In the genomic region with DNA sequence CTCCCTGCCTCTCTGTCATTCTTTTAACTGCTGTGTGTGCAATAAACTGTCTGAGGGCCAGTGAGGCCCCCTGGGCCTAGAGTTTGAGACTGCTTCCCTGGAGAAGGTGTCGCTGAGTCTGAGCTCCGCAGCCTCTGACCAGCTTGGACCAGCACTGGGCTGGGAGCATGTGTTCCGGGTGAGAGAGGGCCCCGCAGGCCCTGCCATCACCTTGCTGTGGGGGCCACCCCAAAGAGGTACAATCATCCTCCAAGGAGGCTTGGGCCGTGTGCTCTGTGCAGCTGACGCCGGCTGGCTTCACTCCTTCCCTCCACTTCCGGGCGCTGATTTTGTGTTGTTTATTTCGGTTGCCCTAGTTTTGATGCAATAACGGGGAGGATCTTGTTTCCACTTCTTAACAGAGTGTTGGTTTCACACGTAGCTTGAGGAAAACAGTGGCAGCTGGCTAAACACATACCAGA, we compare ENCODE assay signal across 12 cellular contexts.
DNase-seq lines count a peak whose midpoint lies in the region; ATAC-seq and TF ChIP-seq lines count a peak whose summit lies in the region.
"Had no signal": no experiment of that assay in that cellular context is flagged by ENCODE, and none has a peak within 500 bp of the region (broad histone marks: within the 10 kb centered on the region; RNA-seq: fewer than 3 reads in every experiment).

No MANE protein-coding gene starts in this region.

- CTCF ChIA-PET in CD8-positive, alpha-beta T cell (lab: Charles Lee) = no interaction called here

- peaks cover 2% of the 10 kb centered on the region for H3K27me3 Mint-ChIP-seq in CD8-positive, alpha-beta T cell (ENCODE audit: low read depth)
- H3K27me3 Mint-ChIP-seq in osteocyte (ENCODE audit: unreplicated experiment) = no peaks in the 10 kb centered on the region
- H3K27me3 Mint-ChIP-seq: B cell had no signal

- H3K27ac Mint-ChIP-seq in CD8-positive, alpha-beta T cell = peak overlapping the region; percentile 19
- H3K27ac Mint-ChIP-seq in osteocyte (ENCODE audit: unreplicated experiment) = no peak overlapping the region
- H3K27ac Mint-ChIP-seq: B cell had no signal

- peak overlapping the region; percentile 12 for H3K27ac ChIP-seq in CD8-positive, alpha-beta T cell (ENCODE audit: low read depth, low read length)
- H3K27ac ChIP-seq: SK-N-MC had no signal

- no peak overlapping the region for H3K4me3 Mint-ChIP-seq in CD8-positive, alpha-beta T cell
- H3K4me3 Mint-ChIP-seq in osteocyte (ENCODE audit: unreplicated experiment) = no peak overlapping the region
- H3K4me3 Mint-ChIP-seq: B cell had no signal

- H3K4me1 Mint-ChIP-seq in CD8-positive, alpha-beta T cell (ENCODE audit: low read depth) = peaks cover 2% of the 10 kb centered on the region
- no peaks in the 10 kb centered on the region for H3K4me1 Mint-ChIP-seq in osteocyte (ENCODE audit: unreplicated experiment)
- H3K4me1 Mint-ChIP-seq: B cell had no signal

- no peaks in the 10 kb centered on the region for H3K36me3 ChIP-seq in CD8-positive, alpha-beta T cell (ENCODE audit: insufficient read depth, low read length)

- ATAC-seq in CD8-positive, alpha-beta T cell = peak; percentile 67
- ATAC-seq in GM21367 (IDR thresholded peaks at IDR 0.05; ENCODE audit: unreplicated experiment) = no peak
- ATAC-seq: esophagus mucosa had no signal

- no peaks in the 10 kb centered on the region for H3K9me3 Mint-ChIP-seq in CD8-positive, alpha-beta T cell
- peaks cover 15% of the 10 kb centered on the region for H3K9me3 Mint-ChIP-seq in osteocyte (ENCODE audit: unreplicated experiment)

- intact Hi-C loops in CD8-positive, alpha-beta T cell (cut with DNase I, micrococcal nuclease) = no loop called here
- intact Hi-C loops in cardiac septum (cut with DNase I) = no loop called here

- H3K9me3 ChIP-seq in CD8-positive, alpha-beta T cell (ENCODE audit: low read length) = no peaks in the 10 kb centered on the region

- H3K36me3 Mint-ChIP-seq in CD8-positive, alpha-beta T cell = no peaks in the 10 kb centered on the region
- no peaks in the 10 kb centered on the region for H3K36me3 Mint-ChIP-seq in osteocyte (ENCODE audit: unreplicated experiment)

- DNase-seq in CD8-positive, alpha-beta T cell = peak in 2 of 7 experiments; percentile 7 to 26
- DNase-seq in NCI-H510A treated with DMSO at 0.1 percent for 48 hours (lab: John Stamatoyannopoulos, UW) = peak; percentile 69
- peak; percentile 59 for DNase-seq in cardiac septum (ENCODE audit: low spot score)
- peak; percentile 60 for DNase-seq in osteocyte (ENCODE audit: extremely low spot score, unreplicated experiment)
- DNase-seq in NK-92 treated with Interleukin-12 subunit alpha and Interleukin-12 subunit beta, amount 100 ng/mL, for 24 hours (lab: John Stamatoyannopoulos, UW) = no peak
- DNase-seq in effector CD4-positive, alpha-beta T cell = no peak
- DNase-seq in activated effector memory CD4-positive, alpha-beta T cell treated with Interleukin-2 at 50 U/mL for 16 hours = no peak
- DNase-seq: central memory CD4-positive, alpha-beta T cell had no signal

- no peaks in the 10 kb centered on the region for H3K27me3 ChIP-seq in CD8-positive, alpha-beta T cell (ENCODE audit: insufficient read depth, low read length)

- no peak for TF ChIP-seq CTCF in CD8-positive, alpha-beta T cell (IDR thresholded peaks at IDR 0.05)
- TF ChIP-seq CTCF in osteocyte (IDR thresholded peaks at IDR 0.05) = no peak

- no peak overlapping the region for H3K4me3 ChIP-seq in CD8-positive, alpha-beta T cell (ENCODE audit: low read depth, low read length)
- H3K4me3 ChIP-seq: SK-N-MC had no signal

- no peaks in the 10 kb centered on the region for H3K4me1 ChIP-seq in CD8-positive, alpha-beta T cell (ENCODE audit: insufficient read depth, low read length)

- POLR2A ChIA-PET in CD8-positive, alpha-beta T cell (lab: Charles Lee) = no interaction called here

Comparison
In these comparisons a context has a peak if more than half of its experiments do, and no peak if none do; other contexts are left out.
1. DNase-seq: peak in NCI-H510A treated with DMSO at 0.1 percent for 48 hours (single experiment), cardiac septum (single experiment) and osteocyte (single experiment); none in NK-92 treated with Interleukin-12 subunit alpha and Interleukin-12 subunit beta, amount 100 ng/mL, for 24 hours (single experiment), effector CD4-positive, alpha-beta T cell (single experiment) and activated effector memory CD4-positive, alpha-beta T cell treated with Interleukin-2 at 50 U/mL for 16 hours (single experiment).